ENCODE assay signal across 8 cellular contexts in the genomic region with DNA sequence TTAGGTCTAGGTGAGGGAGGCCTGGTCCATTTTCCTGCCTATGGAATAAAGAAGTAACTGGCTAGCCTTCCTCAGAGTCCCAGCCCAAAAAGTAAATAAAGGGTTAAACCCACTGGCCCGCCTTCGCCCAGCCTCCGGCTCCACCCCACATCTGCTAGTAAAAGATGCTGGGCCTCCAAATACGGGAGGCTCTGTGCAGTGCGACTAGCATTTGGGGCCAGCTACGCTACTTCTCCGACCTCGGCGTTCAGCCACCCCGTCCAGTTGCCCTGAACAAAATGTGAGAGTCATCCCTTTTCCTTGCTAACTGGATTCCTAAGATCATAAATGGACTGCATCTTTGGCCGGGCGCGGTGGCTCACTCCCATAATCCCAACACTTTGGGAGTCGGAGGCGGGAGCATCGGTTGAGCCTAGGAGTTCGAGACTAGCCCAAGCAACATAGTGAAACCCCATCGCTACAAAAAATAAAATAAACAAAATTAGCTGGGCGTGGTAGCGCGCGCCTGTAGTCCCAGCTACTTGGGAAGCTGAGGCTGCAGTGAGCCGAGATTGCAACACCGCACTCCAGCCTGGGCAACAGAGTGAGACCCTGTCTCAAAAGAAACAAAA. TPM values are rescaled to one million over a fixed set of nuclear protein-coding genes. Genes with fewer than 3 reads are reported as not detected.
DNase-seq lines count a peak whose midpoint lies in the region; ATAC-seq and TF ChIP-seq lines count a peak whose summit lies in the region.

No MANE protein-coding gene starts in this region.

- no peak overlapping the region for H3K27ac ChIP-seq in CD8-positive, alpha-beta memory T cell (ENCODE audit: low read depth, low read length)
- no peak overlapping the region for H3K27ac ChIP-seq in colonic mucosa

- H3K9me3 Mint-ChIP-seq in CD8-positive, alpha-beta memory T cell: no peaks in the 10 kb centered on the region
- no peaks in the 10 kb centered on the region for H3K9me3 Mint-ChIP-seq in stimulated activated memory B cell treated with anti-CD40 and anti-IgM and Interleukin-4, amounts not matched to agents 10 μg/mL and 1 μg/mL and 100 μg/mL, for 72 hours

- peak overlapping the region; percentile 89 for H3K4me3 ChIP-seq in CD8-positive, alpha-beta memory T cell (ENCODE audit: low read length)
- no peak overlapping the region for H3K4me3 ChIP-seq in NB4 (ENCODE audit: low read depth, low read length)
- H3K4me3 ChIP-seq in colonic mucosa: peak overlapping the region; percentile 43

- peak in 4 of 5 donors; percentile 25 to 68 (median 46) for DNase-seq in CD8-positive, alpha-beta memory T cell
- peak; percentile 68 for DNase-seq in NB4 (ENCODE audit: low read depth)
- DNase-seq in activated CD4-positive, alpha-beta T cell treated with anti-CD3 and anti-CD28 coated beads for 4 hours: peak; percentile 43 to 51
- peak; percentile 73 for DNase-seq in colonic mucosa
- DNase-seq in left colon: peak; percentile 56 to 67
- DNase-seq in stimulated activated CD4-positive, alpha-beta T cell treated with anti-CD3 and anti-CD28 coated beads, Interleukin-2, amount 100 ng/mL, for 48 hours: peak; percentile 23 to 37

- no peak for TF ChIP-seq CTCF in NB4 (IDR thresholded peaks at IDR 0.05; ENCODE audit: low read depth, low read length)
- TF ChIP-seq CTCF in colonic mucosa (IDR thresholded peaks at IDR 0.05): no peak

- peaks cover 34% of the 10 kb centered on the region in 2 donors for H3K27me3 Mint-ChIP-seq in CD8-positive, alpha-beta memory T cell
- H3K27me3 Mint-ChIP-seq in stimulated activated memory B cell treated with anti-CD40 and anti-IgM and Interleukin-4, amounts not matched to agents 10 μg/mL and 1 μg/mL and 100 μg/mL, for 72 hours: peaks cover 53% of the 10 kb centered on the region

- peaks cover 21% of the 10 kb centered on the region for H3K4me1 ChIP-seq in CD8-positive, alpha-beta memory T cell (ENCODE audit: insufficient read depth, low read length)
- H3K4me1 ChIP-seq in colonic mucosa: peaks cover 11% of the 10 kb centered on the region

- no peaks in the 10 kb centered on the region for H3K36me3 ChIP-seq in CD8-positive, alpha-beta memory T cell (ENCODE audit: insufficient read depth, low read length)
- H3K36me3 ChIP-seq in colonic mucosa: no peaks in the 10 kb centered on the region

- ATAC-seq in left colon (peak; percentile 73), HG03280 (IDR thresholded peaks at IDR 0.05; ENCODE audit: unreplicated experiment) (no peak)
- no peak for ATAC-seq in stimulated activated memory B cell treated with anti-CD40 and anti-IgM and Interleukin-4, amounts not matched to agents 10 μg/mL and 1 μg/mL and 100 μg/mL, for 72 hours

- H3K9ac ChIP-seq in colonic mucosa (ENCODE audit: low read depth in 2 of 2, low read length in 2 of 2): no peak overlapping the region

- H3K9me3 ChIP-seq in CD8-positive, alpha-beta memory T cell (ENCODE audit: low read length): no peaks in the 10 kb centered on the region
- H3K9me3 ChIP-seq in colonic mucosa: no peaks in the 10 kb centered on the region

- POLR2A ChIA-PET in CD8-positive, alpha-beta memory T cell (lab: Charles Lee): no interaction called here

- peak overlapping the region in 4 of 8 donors; percentile 31 to 87 (median 58) for H3K27ac Mint-ChIP-seq in CD8-positive, alpha-beta memory T cell
- no peak overlapping the region for H3K27ac Mint-ChIP-seq in stimulated activated memory B cell treated with anti-CD40 and anti-IgM and Interleukin-4, amounts not matched to agents 10 μg/mL and 1 μg/mL and 100 μg/mL, for 72 hours

- H3K36me3 Mint-ChIP-seq in CD8-positive, alpha-beta memory T cell: no peaks in the 10 kb centered on the region
- H3K36me3 Mint-ChIP-seq in stimulated activated memory B cell treated with anti-CD40 and anti-IgM and Interleukin-4, amounts not matched to agents 10 μg/mL and 1 μg/mL and 100 μg/mL, for 72 hours: no peaks in the 10 kb centered on the region

- TF ChIP-seq POLR2A in NB4 (IDR thresholded peaks at IDR 0.05; ENCODE audit: extremely low read depth, insufficient read length): no peak

- H3K4me1 Mint-ChIP-seq in CD8-positive, alpha-beta memory T cell: peaks cover 16 to 27% (median 17%) of the 10 kb centered on the region in 3 donors
- peaks cover 21% of the 10 kb centered on the region for H3K4me1 Mint-ChIP-seq in stimulated activated memory B cell treated with anti-CD40 and anti-IgM and Interleukin-4, amounts not matched to agents 10 μg/mL and 1 μg/mL and 100 μg/mL, for 72 hours

- intact Hi-C loops in colonic mucosa (cut with DNase I): no loop called here
- intact Hi-C loops in left colon (cut with DNase I, micrococcal nuclease): no loop called here

- CTCF ChIA-PET in CD8-positive, alpha-beta memory T cell (lab: Charles Lee): interaction anchor here (1.2 to 3.0 kb wide), 8 partner anchors 10 to 144 kb away, joined by 3 to 26 read pairs (median 7); no protein-coding TSS in a partner anchor

- H3K4me3 Mint-ChIP-seq in CD8-positive, alpha-beta memory T cell: peak overlapping the region; percentile 82 to 93 (median 89)
- H3K4me3 Mint-ChIP-seq in stimulated activated memory B cell treated with anti-CD40 and anti-IgM and Interleukin-4, amounts not matched to agents 10 μg/mL and 1 μg/mL and 100 μg/mL, for 72 hours: no peak overlapping the region

- peaks cover 14% of the 10 kb centered on the region for H3K27me3 ChIP-seq in CD8-positive, alpha-beta memory T cell (ENCODE audit: insufficient read depth, low read length, poor library complexity, severe bottlenecking)
- peaks cover 44% of the 10 kb centered on the region for H3K27me3 ChIP-seq in colonic mucosa

RNA-seq across cellular contexts. Expression of a gene that starts 0.9 kb away (rescaled TPM):
- 1 to 10 TPM in 1 of 2 experiments, under 1 TPM in 1; 0.90 to 1.1 TPM for total RNA-seq in CD8-positive, alpha-beta memory T cell
- polyA plus RNA-seq in CD8-positive, alpha-beta memory T cell: 1.2 TPM
- total RNA-seq in colonic mucosa: 1 to 10 TPM; 1.1 to 2.8 TPM
- total RNA-seq in left colon: 1 to 10 TPM in 1 of 2 donors, under 1 TPM in 1; 0.49 to 2.6 TPM

RNA-seq across cellular contexts. Expression of a gene that starts 34.1 kb away (rescaled TPM):
- not detected for total RNA-seq in CD8-positive, alpha-beta memory T cell
- polyA plus RNA-seq in CD8-positive, alpha-beta memory T cell: not detected
- total RNA-seq in colonic mucosa (under 1 TPM in 1 of 2 donors, not detected in 1; 0.49 TPM), left colon (1 to 10 TPM in 1 of 2 donors, not detected in 1; 2.0 TPM)

RNA-seq across cellular contexts. Expression of a gene that starts 45.5 kb away (rescaled TPM):
- not detected for total RNA-seq in CD8-positive, alpha-beta memory T cell
- not detected for polyA plus RNA-seq in CD8-positive, alpha-beta memory T cell
- total RNA-seq in colonic mucosa (100 to 1,000 TPM in 1 of 2 donors, 10 to 100 TPM in 1; 73.8 to 258 TPM), left colon (10 to 100 TPM; 61.2 to 79.7 TPM)

Comparison
In these comparisons a context has a peak if more than half of its experiments do, and no peak if none do; other contexts are left out.
1. RNA of a gene that starts 45.5 kb away (total RNA-seq): 73.8 to 258 TPM in colonic mucosa and 61.2 to 79.7 TPM in left colon; not detected in CD8-positive, alpha-beta memory T cell; every median in the first group is over 10 times any median in the second.
2. Peak in every context shown above with its lines, with median percentiles within 50 percentile points of each other: DNase-seq.